Comparison of ENCODE assay signal across 1 cellular context in genomic region chr5:130002876-130003275, GRCh38.
TF ChIP-seq lines count a peak whose summit lies in the region.

No MANE protein-coding gene starts in this region.

TF ChIP-seq in GM23338, 12 proteins besides CTCF, POLR2A, EP300 and RAD21 (continued from another document):
- TF ChIP-seq ZNF462 (CRISPR knock-in tag; IDR thresholded peaks at IDR 0.05) (no peak), ETS1 (IDR thresholded peaks at IDR 0.05) (no peak)
